Comparison of ENCODE assay signal across 1 cellular context in the genomic region with DNA sequence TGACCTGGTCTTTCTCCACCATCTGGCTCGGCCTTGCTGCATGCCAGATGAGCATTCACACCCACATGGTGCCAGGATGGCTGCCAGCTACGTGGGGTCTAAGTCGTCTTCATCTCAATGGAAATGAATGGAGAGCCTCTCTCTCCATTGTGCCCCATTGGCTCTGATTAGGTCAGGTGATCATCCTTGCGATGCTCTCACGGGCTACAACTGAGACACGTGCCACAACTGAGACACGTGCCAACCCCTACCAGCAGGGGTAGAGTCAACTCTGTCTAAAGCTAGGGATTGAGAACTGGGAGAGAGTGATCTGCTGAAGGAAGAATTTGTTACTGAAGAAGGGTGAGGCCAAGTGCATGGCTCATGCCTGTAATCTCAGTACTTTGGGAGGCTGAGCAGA.
TF ChIP-seq lines count a peak whose summit lies in the region.

No MANE protein-coding gene starts in this region.

TF ChIP-seq in HepG2, 621 proteins besides CTCF, POLR2A, EP300 and RAD21 (continued from another document):
- TF ChIP-seq LBX2 (CRISPR knock-in tag; IDR thresholded peaks at IDR 0.05; ENCODE audit: borderline replicate concordance), result no peak
